2 cellular contexts compared by ENCODE assay signal in genomic region chr2:62473428-62473827, GRCh38.
TF ChIP-seq lines count a peak whose summit lies in the region.

No MANE protein-coding gene starts in this region.

TF ChIP-seq in HepG2, 621 proteins besides CTCF, POLR2A, EP300 and RAD21:
- TF ChIP-seq ATF4 (CRISPR knock-in tag; IDR thresholded peaks at IDR 0.05) (peak in 1 of 2 experiments; percentile 60; a peak in 2 of 4 replicates), NFRKB (IDR thresholded peaks at IDR 0.05) (no peak), MAX (IDR thresholded peaks at IDR 0.05) (0 out of 2 replicates have a peak, but pooled peaks have one; percentile 24), SALL1 (CRISPR knock-in tag; IDR thresholded peaks at IDR 0.05) (0 out of 2 replicates have a peak, but pooled peaks have one; percentile 13)

TF ChIP-seq in GM12878, 131 proteins besides CTCF, POLR2A, EP300 and RAD21:
- TF ChIP-seq PML (IDR thresholded peaks at IDR 0.05; ENCODE audit: low read length) (no peak), ZNF687 (IDR thresholded peaks at IDR 0.05) (no peak), RELB (IDR thresholded peaks at IDR 0.05; ENCODE audit: low read depth) (no peak), EED (IDR thresholded peaks at IDR 0.05; ENCODE audit: low read depth) (0 out of 2 replicates have a peak, but pooled peaks have one; percentile 11), POU2F2 (IDR thresholded peaks at IDR 0.05; ENCODE audit: borderline replicate concordance, low read depth, low read length) (no peak), SMARCA5 (IDR thresholded peaks at IDR 0.05) (no peak), PKNOX1 (IDR thresholded peaks at IDR 0.05) (no peak)
